ENCODE assay signal across 8 cellular contexts in genomic region chr15:41773729-41774061, GRCh38. TPM values are rescaled to one million over a fixed set of nuclear protein-coding genes. Genes with fewer than 3 reads are reported as not detected.
A peak's percentile ranks its signal among the peaks of the same experiment; 100 is the strongest.
DNase-seq lines count a peak whose midpoint lies in the region; ATAC-seq and TF ChIP-seq lines count a peak whose summit lies in the region.

No MANE protein-coding gene starts in this region.

- TF ChIP-seq CTCF in nephron progenitor cell (IDR thresholded peaks at IDR 0.05): no peak

- H3K27ac ChIP-seq in CD4-positive, CD25-positive, alpha-beta regulatory T cell (ENCODE audit: insufficient read depth, low read length, poor library complexity, severe bottlenecking): peak overlapping the region; percentile 82
- H3K27ac ChIP-seq in KOPT-K1 (ENCODE audit: low read depth, low read length, poor library complexity, severe bottlenecking) (peak overlapping the region; percentile 76), duodenal mucosa (ENCODE audit: low read depth, low read length) (peak overlapping the region; percentile 74)

- H3K4me3 Mint-ChIP-seq in CD4-positive, CD25-positive, alpha-beta regulatory T cell: peak overlapping the region; percentile 94 to 99 (median 97)
- H3K4me3 Mint-ChIP-seq in nephron progenitor cell: peak overlapping the region; percentile 92

- H3K27ac Mint-ChIP-seq in CD4-positive, CD25-positive, alpha-beta regulatory T cell: peak overlapping the region in 2 of 3 donors; percentile 92 to 93
- H3K27ac Mint-ChIP-seq in nephron progenitor cell: peak overlapping the region; percentile 93

- peaks cover 3% of the 10 kb centered on the region for H3K36me3 Mint-ChIP-seq in CD4-positive, CD25-positive, alpha-beta regulatory T cell
- peaks cover 13% of the 10 kb centered on the region for H3K36me3 Mint-ChIP-seq in nephron progenitor cell (ENCODE audit: low read depth)

- peaks cover 5% of the 10 kb centered on the region for H3K27me3 Mint-ChIP-seq in CD4-positive, CD25-positive, alpha-beta regulatory T cell
- H3K27me3 Mint-ChIP-seq in nephron progenitor cell (ENCODE audit: low read depth, poor library complexity): peaks cover 5% of the 10 kb centered on the region

- H3K9me3 ChIP-seq in CD4-positive, CD25-positive, alpha-beta regulatory T cell (ENCODE audit: control insufficient read depth in 2 of 2, low read length in 2 of 2): no peaks in the 10 kb centered on the region
- no peaks in the 10 kb centered on the region for H3K9me3 ChIP-seq in KOPT-K1 (ENCODE audit: insufficient read depth, low read length, poor library complexity, severe bottlenecking)
- H3K9me3 ChIP-seq in duodenal mucosa (ENCODE audit: control insufficient read depth in 1 of 2, low read length in 2 of 2): no peaks in the 10 kb centered on the region

- peak overlapping the region; percentile 53 to 77 for H3K9ac ChIP-seq in duodenal mucosa (ENCODE audit: low read depth in 1 of 2, low read length in 2 of 2)

- peaks cover 50% of the 10 kb centered on the region for H3K4me1 ChIP-seq in CD4-positive, CD25-positive, alpha-beta regulatory T cell (ENCODE audit: control insufficient read depth, insufficient read depth, low read length, poor library complexity, severe bottlenecking)
- peaks cover 28 to 41% of the 10 kb centered on the region in 2 donors for H3K4me1 ChIP-seq in duodenal mucosa (ENCODE audit: control insufficient read depth in 1 of 2, insufficient read depth in 2 of 2, low read length in 2 of 2)

- no peaks in the 10 kb centered on the region for H3K27me3 ChIP-seq in CD4-positive, CD25-positive, alpha-beta regulatory T cell (ENCODE audit: control insufficient read depth, insufficient read depth, low read length)
- no peaks in the 10 kb centered on the region for H3K27me3 ChIP-seq in duodenal mucosa (ENCODE audit: control insufficient read depth in 1 of 2, insufficient read depth in 2 of 2, low read length in 2 of 2)

- H3K36me3 ChIP-seq in CD4-positive, CD25-positive, alpha-beta regulatory T cell (ENCODE audit: control insufficient read depth, insufficient read depth, low read length): peaks cover 4% of the 10 kb centered on the region
- H3K36me3 ChIP-seq in KOPT-K1 (ENCODE audit: insufficient read depth, low read length) (peaks cover 16% of the 10 kb centered on the region), duodenal mucosa (ENCODE audit: control insufficient read depth in 1 of 2, insufficient read depth in 2 of 2, low read length in 2 of 2) (no peaks in the 10 kb centered on the region)

- ATAC-seq in CD4-positive, CD25-positive, alpha-beta regulatory T cell (ENCODE audit: low read depth in 2 of 2): no peak
- no peak for ATAC-seq in GM19463 (IDR thresholded peaks at IDR 0.05; ENCODE audit: unreplicated experiment)

- peak overlapping the region; percentile 92 for H3K4me3 ChIP-seq in CD4-positive, CD25-positive, alpha-beta regulatory T cell (ENCODE audit: low read depth, low read length)
- H3K4me3 ChIP-seq in duodenal mucosa (ENCODE audit: low read depth in 1 of 2, low read length in 2 of 2): peak overlapping the region; percentile 92 to 94

- H3K4me1 Mint-ChIP-seq in CD4-positive, CD25-positive, alpha-beta regulatory T cell: peaks cover 36 to 65% (median 52%) of the 10 kb centered on the region in 4 donors
- peaks cover 51% of the 10 kb centered on the region for H3K4me1 Mint-ChIP-seq in nephron progenitor cell

- no peak for DNase-seq in CD4-positive, CD25-positive, alpha-beta regulatory T cell
- DNase-seq in nephron progenitor cell (no peak), GM03348 (ENCODE audit: low spot score) (no peak), DMS114 treated with DMSO at 0.1 percent for 48 hours (lab: John Stamatoyannopoulos, UW; ENCODE audit: unreplicated experiment) (no peak)
- DNase-seq in activated CD8-positive, alpha-beta memory T cell treated with anti-CD3 and anti-CD28 coated beads, Interleukin-2, amount 50 U/mL, for 4 hours: no peak

- no peaks in the 10 kb centered on the region for H3K9me3 Mint-ChIP-seq in CD4-positive, CD25-positive, alpha-beta regulatory T cell
- no peaks in the 10 kb centered on the region for H3K9me3 Mint-ChIP-seq in nephron progenitor cell

RNA-seq across cellular contexts. Expression of gene MAPKBP1, which starts 0.6 kb away (rescaled TPM):
- total RNA-seq in CD4-positive, CD25-positive, alpha-beta regulatory T cell: 40.4 TPM
- 1 to 10 TPM; 1.9 to 3.1 (median 2.6) TPM for polyA plus RNA-seq in CD4-positive, CD25-positive, alpha-beta regulatory T cell

RNA-seq across cellular contexts. Expression of gene JMJD7, which starts 54.2 kb away (rescaled TPM):
- 42.2 TPM for total RNA-seq in CD4-positive, CD25-positive, alpha-beta regulatory T cell
- polyA plus RNA-seq in CD4-positive, CD25-positive, alpha-beta regulatory T cell: 10 to 100 TPM; 17.0 to 26.1 (median 24.5) TPM
